Comparison of ENCODE assay signal across 26 cellular contexts in genomic region chrX:150844016-150844415, GRCh38. TPM values are rescaled to one million over a fixed set of nuclear protein-coding genes. Genes with fewer than 3 reads are reported as not detected.
DNase-seq lines count a peak whose midpoint lies in the region; ATAC-seq and TF ChIP-seq lines count a peak whose summit lies in the region.
"Had no signal": no experiment of that assay in that cellular context is flagged by ENCODE, and none has a peak within 500 bp of the region (broad histone marks: within the 10 kb centered on the region; RNA-seq: fewer than 3 reads in every experiment).

No MANE protein-coding gene starts in this region.

- no peak overlapping the region for H3K27ac ChIP-seq in RWPE1
- H3K27ac ChIP-seq: neutrophil, tibial artery had no signal

- H3K27me3 Mint-ChIP-seq in natural killer cell treated with Interleukin-12 subunit alpha and Interleukin-12 subunit beta and Interleukin-15 and Interleukin-18, amount 100 ng/mL, for 72 hours = peaks cover 0 to 2% of the 10 kb centered on the region in 2 donors
- H3K27me3 Mint-ChIP-seq in natural killer cell (ENCODE audit: low read depth in 2 of 2) = no peaks in the 10 kb centered on the region
- H3K27me3 Mint-ChIP-seq in activated T-cell treated with anti-CD3 and anti-CD28 coated beads, Interleukin-2, amount 50 U/mL, for 72 hours (ENCODE audit: low read depth) = peaks cover 6% of the 10 kb centered on the region
- H3K27me3 Mint-ChIP-seq: activated T-cell treated with anti-CD3 and anti-CD28 coated beads, Interleukin-2, amount 50 U/mL, for 24 hours had no signal

- no peaks in the 10 kb centered on the region for H3K9me3 Mint-ChIP-seq in natural killer cell treated with Interleukin-12 subunit alpha and Interleukin-12 subunit beta and Interleukin-15 and Interleukin-18, amount 100 ng/mL, for 72 hours
- H3K9me3 Mint-ChIP-seq in natural killer cell = no peaks in the 10 kb centered on the region
- H3K9me3 Mint-ChIP-seq in activated T-cell treated with anti-CD3 and anti-CD28 coated beads, Interleukin-2, amount 50 U/mL, for 72 hours = no peaks in the 10 kb centered on the region
- H3K9me3 Mint-ChIP-seq: activated T-cell treated with anti-CD3 and anti-CD28 coated beads, Interleukin-2, amount 50 U/mL, for 24 hours; T-helper 1 cell treated with Interleukin-12 subunit alpha and Interleukin-12 subunit beta and Interleukin-4 antibody, amounts not matched to agents 30 μg/mL and 1 μg/mL, for 36 hours had no signal

- H3K4me1 Mint-ChIP-seq in natural killer cell treated with Interleukin-12 subunit alpha and Interleukin-12 subunit beta and Interleukin-15 and Interleukin-18, amount 100 ng/mL, for 72 hours (ENCODE audit: low read depth in 2 of 2) = peaks cover 35 to 46% of the 10 kb centered on the region in 2 donors
- H3K4me1 Mint-ChIP-seq in natural killer cell = peaks cover 4 to 16% of the 10 kb centered on the region in 2 donors
- peaks cover 10% of the 10 kb centered on the region for H3K4me1 Mint-ChIP-seq in activated T-cell treated with anti-CD3 and anti-CD28 coated beads, Interleukin-2, amount 50 U/mL, for 72 hours (ENCODE audit: low read depth)

- DNase-seq in natural killer cell treated with Interleukin-12 subunit alpha and Interleukin-12 subunit beta and Interleukin-15 and Interleukin-18, amount 100 ng/mL, for 72 hours (ENCODE audit: low spot score) = no peak
- no peak for DNase-seq in natural killer cell
- DNase-seq in RWPE1 (ENCODE audit: low spot score) = peak; percentile 73
- no peak for DNase-seq in mesenteric fat pad (ENCODE audit: low spot score)
- DNase-seq in activated T-cell treated with anti-CD3 and anti-CD28 coated beads, Interleukin-2, amount 50 U/mL, for 72 hours = no peak
- no peak for DNase-seq in erythroblast (lab: John Stamatoyannopoulos, UW)
- DNase-seq: activated gamma-delta T cell treated with Interleukin-2 at 50 U/mL for 16 hours; activated T-cell treated with anti-CD3 and anti-CD28 coated beads, Interleukin-2, amount 50 U/mL, for 24 hours; GDM1; HCEC 1CT; hypothalamus; KG1; mesenchymal stem cell; NCI-H2029 treated with DMSO at 0.1 percent for 48 hours; NCI-H345; NCI-H748 treated with DMSO at 0.1 percent for 48 hours; stimulated activated CD4-positive, alpha-beta T cell treated with anti-CD3 and anti-CD28 coated beads, Interleukin-4, amount 100 ng/mL, for 24 hours; tibial artery had no signal

- peak overlapping the region; percentile 51 to 79 for H3K27ac Mint-ChIP-seq in natural killer cell treated with Interleukin-12 subunit alpha and Interleukin-12 subunit beta and Interleukin-15 and Interleukin-18, amount 100 ng/mL, for 72 hours
- H3K27ac Mint-ChIP-seq in natural killer cell = no peak overlapping the region
- no peak overlapping the region for H3K27ac Mint-ChIP-seq in activated T-cell treated with anti-CD3 and anti-CD28 coated beads, Interleukin-2, amount 50 U/mL, for 72 hours
- H3K27ac Mint-ChIP-seq: activated T-cell treated with anti-CD3 and anti-CD28 coated beads, Interleukin-2, amount 50 U/mL, for 24 hours; progenitor cell of endocrine pancreas; T-helper 1 cell treated with Interleukin-12 subunit alpha and Interleukin-12 subunit beta and Interleukin-4 antibody, amounts not matched to agents 30 μg/mL and 1 μg/mL, for 36 hours had no signal

- peak overlapping the region; percentile 36 for H3K4me3 Mint-ChIP-seq in natural killer cell treated with Interleukin-12 subunit alpha and Interleukin-12 subunit beta and Interleukin-15 and Interleukin-18, amount 100 ng/mL, for 72 hours
- no peak overlapping the region for H3K4me3 Mint-ChIP-seq in natural killer cell
- H3K4me3 Mint-ChIP-seq in activated T-cell treated with anti-CD3 and anti-CD28 coated beads, Interleukin-2, amount 50 U/mL, for 72 hours = no peak overlapping the region
- H3K4me3 Mint-ChIP-seq: activated T-cell treated with anti-CD3 and anti-CD28 coated beads, Interleukin-2, amount 50 U/mL, for 24 hours; T-helper 1 cell treated with Interleukin-12 subunit alpha and Interleukin-12 subunit beta and Interleukin-4 antibody, amounts not matched to agents 30 μg/mL and 1 μg/mL, for 36 hours had no signal

- POLR2A ChIA-PET in RWPE1 (lab: Yijun Ruan, JAX; ENCODE audit: low non-redundant PET) = no interaction called here

- no peak for TF ChIP-seq POLR2A in erythroblast (IDR thresholded peaks at IDR 0.05; ENCODE audit: low read length)

- H3K36me3 Mint-ChIP-seq in natural killer cell treated with Interleukin-12 subunit alpha and Interleukin-12 subunit beta and Interleukin-15 and Interleukin-18, amount 100 ng/mL, for 72 hours = no peaks in the 10 kb centered on the region
- no peaks in the 10 kb centered on the region for H3K36me3 Mint-ChIP-seq in natural killer cell
- no peaks in the 10 kb centered on the region for H3K36me3 Mint-ChIP-seq in activated T-cell treated with anti-CD3 and anti-CD28 coated beads, Interleukin-2, amount 50 U/mL, for 72 hours (ENCODE audit: insufficient read depth in 2 of 2)

- intact Hi-C loops in natural killer cell (cut with micrococcal nuclease) = no loop called here

- no peak for TF ChIP-seq CTCF in natural killer cell (IDR thresholded peaks at IDR 0.05)
- TF ChIP-seq CTCF in RWPE1 (conservative IDR thresholded peaks at IDR 0.05; ENCODE audit: low read depth) = no peak

- ATAC-seq in natural killer cell treated with Interleukin-12 subunit alpha and Interleukin-12 subunit beta and Interleukin-15 and Interleukin-18, amount 100 ng/mL, for 72 hours = no peak
- no peak for ATAC-seq in natural killer cell
- peak; percentile 48 for ATAC-seq in esophagus mucosa
- ATAC-seq in activated T-cell treated with anti-CD3 and anti-CD28 coated beads, Interleukin-2, amount 50 U/mL, for 72 hours (replicated peaks in 1 of 2) = no peak
- no peak for ATAC-seq in GM18519 (IDR thresholded peaks at IDR 0.05; ENCODE audit: low FRiP score, unreplicated experiment)
- ATAC-seq: left lobe of liver, Right ventricle myocardium inferior, SK-N-SH treated with all-trans-retinoic acid at 6 μM for 48 hours had no signal

- CTCF ChIA-PET in RWPE1 (lab: Yijun Ruan, JAX) = no interaction called here

RNA-seq across cellular contexts. Expression of gene CD99L2, which starts 54.5 kb away (rescaled TPM):
- 10 to 100 TPM; 23.8 to 25.7 TPM for total RNA-seq in natural killer cell treated with Interleukin-12 subunit alpha and Interleukin-12 subunit beta and Interleukin-15 and Interleukin-18, amount 100 ng/mL, for 72 hours
- total RNA-seq in natural killer cell (10 to 100 TPM; 13.1 to 18.0 (median 15.7) TPM), esophagus mucosa (4.9 TPM), mesenteric fat pad (68.3 TPM)
- total RNA-seq in activated T-cell treated with anti-CD3 and anti-CD28 coated beads, Interleukin-2, amount 50 U/mL, for 72 hours = 10 to 100 TPM; 12.4 to 18.3 TPM

Comparison
In these comparisons a context has a peak if more than half of its experiments do, and no peak if none do; other contexts are left out.
1. H3K27ac Mint-ChIP-seq: peak in natural killer cell treated with Interleukin-12 subunit alpha and Interleukin-12 subunit beta and Interleukin-15 and Interleukin-18, amount 100 ng/mL, for 72 hours (2 of 2); none in natural killer cell (0 of 2) and activated T-cell treated with anti-CD3 and anti-CD28 coated beads, Interleukin-2, amount 50 U/mL, for 72 hours (single experiment).